ENCODE assay signal across 16 cellular contexts in genomic region chr14:53840444-53840843, GRCh38.
DNase-seq lines count a peak whose midpoint lies in the region; ATAC-seq, FAIRE-seq and TF ChIP-seq lines count a peak whose summit lies in the region.
"Had no signal": no experiment of that assay in that cellular context is flagged by ENCODE, and none has a peak within 500 bp of the region (broad histone marks: within the 10 kb centered on the region; RNA-seq: fewer than 3 reads in every experiment).

No MANE protein-coding gene starts in this region.

- ATAC-seq in GM19463 (IDR thresholded peaks at IDR 0.05; ENCODE audit: unreplicated experiment) (no peak), HG02840 (IDR thresholded peaks at IDR 0.05; ENCODE audit: low FRiP score, unreplicated experiment) (no peak)
- ATAC-seq: effector memory CD8-positive, alpha-beta T cell; gastroesophageal sphincter had no signal

- peak; percentile 1 for DNase-seq in H54 (ENCODE audit: insufficient read length, low spot score)
- peak; percentile 53 for DNase-seq in NCI-H69 (lab: John Stamatoyannopoulos, UW)
- DNase-seq in epithelial cell of esophagus (ENCODE audit: low read depth), result peak; percentile 91
- peak; percentile 53 for DNase-seq in mucosa of gallbladder (ENCODE audit: low spot score)
- no peak for DNase-seq in NCI-H748 (lab: John Stamatoyannopoulos, UW; ENCODE audit: unreplicated experiment)
- DNase-seq in T-helper 2 cell, result no peak
- DNase-seq: brain microvascular endothelial cell; effector memory CD8-positive, alpha-beta T cell; IMR-90; islet precursor cell; NCI-H1092 treated with DMSO at 0.1 percent for 48 hours; testis had no signal

- no peak for TF ChIP-seq POLR2A in H54 (IDR thresholded peaks at IDR 0.05; ENCODE audit: low read depth, low read length)

- FAIRE-seq in H54 (lab: Jason Lieb, UNC), result no peak
- FAIRE-seq: GM12891 had no signal

- H3K4me3 ChIP-seq in epithelial cell of esophagus (ENCODE audit: low read length), result no peak overlapping the region
- H3K4me3 ChIP-seq: gastroesophageal sphincter, testis had no signal

- TF ChIP-seq CTCF in epithelial cell of esophagus (IDR thresholded peaks at IDR 0.05; ENCODE audit: insufficient read depth, low read depth, low read length, missing control alignments), result no peak

Comparison
In these comparisons a context has a peak if more than half of its experiments do, and no peak if none do; other contexts are left out.
1. DNase-seq: peak in H54 (single experiment), NCI-H69 (single experiment), epithelial cell of esophagus (single experiment) and mucosa of gallbladder (single experiment); none in NCI-H748 (single experiment) and T-helper 2 cell (0 of 5).